ENCODE assay signal across 1 cellular context in the genomic region with DNA sequence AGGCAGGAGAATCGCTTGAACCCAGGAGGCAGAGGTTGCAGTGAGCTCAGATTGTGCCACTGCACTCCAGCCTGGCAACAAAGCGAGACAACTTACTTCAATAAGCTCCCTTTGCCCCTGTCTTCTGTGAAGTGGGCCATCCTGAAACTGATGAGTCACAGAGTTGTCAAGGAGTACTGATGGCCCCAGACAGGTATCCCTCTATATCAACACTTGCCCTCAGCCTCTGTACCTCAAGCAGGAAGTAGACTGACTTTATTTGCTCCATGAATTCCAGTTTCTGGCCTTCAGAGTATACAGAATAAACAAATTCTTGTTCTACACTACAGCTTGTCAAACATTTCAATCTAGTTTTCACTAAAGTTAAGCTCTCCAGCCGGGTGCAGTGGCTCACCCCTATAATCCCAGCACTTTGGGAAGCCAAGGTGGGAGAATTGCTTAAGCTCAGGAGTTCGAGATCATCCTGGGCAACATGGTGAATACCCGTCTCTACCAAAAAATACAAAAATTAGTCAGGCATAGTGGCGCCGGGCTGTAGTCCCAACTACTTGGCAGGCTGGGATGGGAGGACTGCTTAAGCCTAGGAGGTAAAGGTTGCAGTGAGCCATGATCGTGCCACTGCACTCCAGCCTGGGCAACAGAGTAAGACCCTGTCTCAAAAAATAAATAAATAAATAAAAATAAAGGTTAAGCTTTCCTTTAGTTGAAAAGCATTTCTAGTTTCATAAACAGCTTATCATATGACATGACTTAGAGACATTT.
A peak's percentile ranks its signal among the peaks of the same experiment; 100 is the strongest.
TF ChIP-seq lines count a peak whose summit lies in the region.

No MANE protein-coding gene starts in this region.

TF ChIP-seq in K562, 482 proteins besides CTCF, POLR2A, EP300 and RAD21:
- TF ChIP-seq, protein P1, sequence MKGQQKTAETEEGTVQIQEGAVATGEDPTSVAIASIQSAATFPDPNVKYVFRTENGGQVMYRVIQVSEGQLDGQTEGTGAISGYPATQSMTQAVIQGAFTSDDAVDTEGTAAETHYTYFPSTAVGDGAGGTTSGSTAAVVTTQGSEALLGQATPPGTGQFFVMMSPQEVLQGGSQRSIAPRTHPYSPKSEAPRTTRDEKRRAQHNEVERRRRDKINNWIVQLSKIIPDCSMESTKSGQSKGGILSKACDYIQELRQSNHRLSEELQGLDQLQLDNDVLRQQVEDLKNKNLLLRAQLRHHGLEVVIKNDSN (CRISPR knock-in tag; IDR thresholded peaks at IDR 0.05), result no peak
- 0 out of 2 replicates have a peak, but pooled peaks have one; percentile 15 for TF ChIP-seq C11orf30 (IDR thresholded peaks at IDR 0.05; ENCODE audit: low read depth)
